In the genomic region with DNA sequence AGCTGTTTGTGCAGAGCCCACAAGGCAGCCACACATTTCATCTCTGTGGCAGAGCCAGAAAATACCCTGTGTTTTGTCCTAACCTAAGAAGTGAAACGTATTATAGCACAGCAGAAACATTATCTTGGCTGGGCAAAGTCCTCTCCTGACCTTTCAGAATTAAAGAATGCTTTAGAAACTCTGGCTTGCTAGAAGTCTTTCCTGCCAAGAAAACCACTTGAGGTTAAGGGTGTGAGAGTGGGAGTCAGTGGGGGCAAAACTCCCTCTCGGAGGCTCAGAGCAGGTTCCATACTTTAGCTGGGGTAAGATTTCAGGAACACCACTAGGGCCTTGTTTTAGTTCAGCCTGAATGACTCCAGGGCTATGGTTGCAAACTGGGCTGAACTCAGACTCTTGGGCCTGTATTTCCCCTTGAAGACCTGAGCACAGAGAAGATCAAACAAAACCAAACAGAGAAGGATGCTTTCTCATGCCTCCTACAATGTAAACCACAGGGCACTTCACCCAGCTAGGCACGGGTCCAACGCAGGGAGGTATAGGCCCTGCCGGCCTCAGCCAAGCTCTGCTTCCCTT, we compare ENCODE assay signal across 16 cellular contexts. TPM values are rescaled to one million over a fixed set of nuclear protein-coding genes. Genes with fewer than 3 reads are reported as not detected.
DNase-seq lines count a peak whose midpoint lies in the region; ATAC-seq and TF ChIP-seq lines count a peak whose summit lies in the region.
"Had no signal": no experiment of that assay in that cellular context is flagged by ENCODE, and none has a peak within 500 bp of the region (broad histone marks: within the 10 kb centered on the region; RNA-seq: fewer than 3 reads in every experiment).

No MANE protein-coding gene starts in this region.

- no peaks in the 10 kb centered on the region for H3K9me3 ChIP-seq in IMR-90 (ENCODE audit: control insufficient read depth, insufficient read depth, low read length)
- H3K9me3 ChIP-seq in gastrocnemius medialis, result no peaks in the 10 kb centered on the region
- H3K9me3 ChIP-seq in CD8-positive, alpha-beta T cell (ENCODE audit: low read length), result no peaks in the 10 kb centered on the region

- no peak overlapping the region for H3K27ac ChIP-seq in IMR-90 (ENCODE audit: insufficient read depth, low read length)
- peak overlapping the region in 3 of 4 donors; percentile 20 to 52 (median 46) for H3K27ac ChIP-seq in gastrocnemius medialis
- no peak overlapping the region for H3K27ac ChIP-seq in CD8-positive, alpha-beta T cell (ENCODE audit: low read depth, low read length)
- H3K27ac ChIP-seq: foreskin keratinocyte, HL-60 had no signal

- H3K9me1 ChIP-seq in IMR-90 (ENCODE audit: insufficient read depth, low read length), result no peaks in the 10 kb centered on the region

- H3K27me3 Mint-ChIP-seq in T-helper 2 cell treated with Interferon-gamma antibody and Interleukin-4, amounts not matched to agents 5 μg/mL and 100 μg/mL, for 36 hours (ENCODE audit: low read depth), result no peaks in the 10 kb centered on the region
- peaks cover 4% of the 10 kb centered on the region for H3K27me3 Mint-ChIP-seq in CD8-positive, alpha-beta T cell (ENCODE audit: low read depth)

- H2BK120ac ChIP-seq in IMR-90 (ENCODE audit: low read depth, low read length), result no peak overlapping the region

- TF ChIP-seq CTCF in IMR-90 (conservative IDR thresholded peaks at IDR 0.05; ENCODE audit: low read depth, low read length) (no peak), gastrocnemius medialis (IDR thresholded peaks at IDR 0.05 in 4 of 5, conservative IDR thresholded peaks at IDR 0.05 in 1 of 5) (no peak)
- TF ChIP-seq CTCF in CD8-positive, alpha-beta T cell (IDR thresholded peaks at IDR 0.05), result no peak

- CTCF ChIA-PET in IMR-90 (lab: Yijun Ruan, JAX), result no interaction called here
- CTCF ChIA-PET in CD8-positive, alpha-beta T cell (lab: Charles Lee), result no interaction called here

- no peak for DNase-seq in IMR-90
- peak; percentile 12 for DNase-seq in glomerular visceral epithelial cell (ENCODE audit: extremely low spot score)
- no peak for DNase-seq in gastrocnemius medialis
- DNase-seq in T-helper 2 cell treated with Interferon-gamma antibody and Interleukin-4, amounts not matched to agents 5 μg/mL and 100 μg/mL, for 36 hours (ENCODE audit: low spot score), result no peak
- no peak for DNase-seq in head of caudate nucleus
- no peak for DNase-seq in CD8-positive, alpha-beta T cell
- DNase-seq: activated T-cell treated with anti-CD3 and anti-CD28 coated beads, Interleukin-2, amount 50 U/mL, for 4 hours; amygdala; C1 segment of cervical spinal cord; foreskin keratinocyte; naive thymus-derived CD8-positive, alpha-beta T cell had no signal

- H3K23ac ChIP-seq in IMR-90 (ENCODE audit: low read depth, low read length), result no peak overlapping the region

- TF ChIP-seq RAD21 in IMR-90 (IDR thresholded peaks at IDR 0.05; ENCODE audit: low read length), result no peak

- no peak overlapping the region for H3K4ac ChIP-seq in IMR-90 (ENCODE audit: low read depth, low read length)

- H3K4me3 Mint-ChIP-seq in T-helper 2 cell treated with Interferon-gamma antibody and Interleukin-4, amounts not matched to agents 5 μg/mL and 100 μg/mL, for 36 hours, result no peak overlapping the region
- H3K4me3 Mint-ChIP-seq in CD8-positive, alpha-beta T cell, result no peak overlapping the region
- H3K4me3 Mint-ChIP-seq: activated T-cell treated with anti-CD3 and anti-CD28 coated beads, Interleukin-2, amount 50 U/mL, for 4 hours; naive thymus-derived CD8-positive, alpha-beta T cell had no signal

- no peak overlapping the region for H2BK20ac ChIP-seq in IMR-90 (ENCODE audit: low read depth, low read length)

- dilution Hi-C loops in IMR-90 (cut with HindIII; ENCODE audit: low sequenced_read_pairs, unreplicated experiment), result no loop called here

- H3K36me3 ChIP-seq in IMR-90 (ENCODE audit: control insufficient read depth, insufficient read depth, low read length), result no peaks in the 10 kb centered on the region
- no peaks in the 10 kb centered on the region for H3K36me3 ChIP-seq in gastrocnemius medialis
- H3K36me3 ChIP-seq in CD8-positive, alpha-beta T cell (ENCODE audit: insufficient read depth, low read length), result no peaks in the 10 kb centered on the region

- POLR2A ChIA-PET in IMR-90 (lab: Charles Lee; ENCODE audit: unreplicated experiment), result no interaction called here
- POLR2A ChIA-PET in CD8-positive, alpha-beta T cell (lab: Charles Lee), result no interaction called here

- H3K27me3 ChIP-seq in IMR-90 (ENCODE audit: control insufficient read depth, insufficient read depth, low read length) (no peaks in the 10 kb centered on the region), gastrocnemius medialis (no peaks in the 10 kb centered on the region)
- no peaks in the 10 kb centered on the region for H3K27me3 ChIP-seq in CD8-positive, alpha-beta T cell (ENCODE audit: insufficient read depth, low read length)
- H3K27me3 ChIP-seq: foreskin keratinocyte had no signal

- 60% methylated on average over 1 of the region's 5 CpGs; no CpG with 5 or more reads in 1 of the 2 experiments for WGBS in IMR-90 (ENCODE audit: extremely low coverage in 2 of 2, insufficient read length in 1 of 2), 2 experiments

- H3K14ac ChIP-seq in IMR-90 (replicated peaks; ENCODE audit: low read depth, low read length), result no peak overlapping the region

- H3K36me3 Mint-ChIP-seq in T-helper 2 cell treated with Interferon-gamma antibody and Interleukin-4, amounts not matched to agents 5 μg/mL and 100 μg/mL, for 36 hours (ENCODE audit: low read depth), result no peaks in the 10 kb centered on the region
- H3K36me3 Mint-ChIP-seq in CD8-positive, alpha-beta T cell, result no peaks in the 10 kb centered on the region
- H3K36me3 Mint-ChIP-seq: naive thymus-derived CD8-positive, alpha-beta T cell had no signal

- H4K20me1 ChIP-seq in IMR-90 (ENCODE audit: insufficient read depth, low read length), result no peaks in the 10 kb centered on the region

- no peak overlapping the region for H2BK15ac ChIP-seq in IMR-90 (ENCODE audit: low read depth, low read length)

- H3K18ac ChIP-seq in IMR-90 (ENCODE audit: low read depth, low read length), result no peak overlapping the region

- no TSS peak for BruUV-seq in IMR-90 (replicated peaks; lab: Mats Ljungman, UMichigan)

- intact Hi-C loops in IMR-90 (cut with micrococcal nuclease), result no loop called here
- intact Hi-C loops in gastrocnemius medialis (cut with DNase I; ENCODE audit: low total_unique reads), result no loop called here
- intact Hi-C loops in head of caudate nucleus (cut with DNase I), result no loop called here
- intact Hi-C loops in CD8-positive, alpha-beta T cell (cut with DNase I, micrococcal nuclease), result no loop called here

- H3K4me1 ChIP-seq in IMR-90 (ENCODE audit: control insufficient read depth, insufficient read depth, low read length) (no peaks in the 10 kb centered on the region), gastrocnemius medialis (peaks cover 28 to 40% of the 10 kb centered on the region in 2 donors)
- no peaks in the 10 kb centered on the region for H3K4me1 ChIP-seq in CD8-positive, alpha-beta T cell (ENCODE audit: insufficient read depth, low read length)

- no peak overlapping the region for H4K8ac ChIP-seq in IMR-90 (ENCODE audit: low read depth in 2 of 2, low read length in 2 of 2)

- no peak overlapping the region for H2AK5ac ChIP-seq in IMR-90 (ENCODE audit: low read depth, low read length)

- no peak for TF ChIP-seq POLR2A in IMR-90 (IDR thresholded peaks at IDR 0.05; ENCODE audit: low read depth, low read length)
- no peak for TF ChIP-seq POLR2A in gastrocnemius medialis (IDR thresholded peaks at IDR 0.05)

- ATAC-seq in GM18868 (IDR thresholded peaks at IDR 0.05; ENCODE audit: unreplicated experiment), result peak; percentile 46
- peak; percentile 32; the same call in 1 of the 2 replicates for ATAC-seq in IMR-90 (ENCODE audit: low read depth)
- ATAC-seq in gastrocnemius medialis, result no peak
- ATAC-seq in CD8-positive, alpha-beta T cell, result no peak
- no peak for ATAC-seq in GM18858 (IDR thresholded peaks at IDR 0.05; ENCODE audit: unreplicated experiment)
- ATAC-seq: activated T-cell treated with anti-CD3 and anti-CD28 coated beads, Interleukin-2, amount 50 U/mL, for 4 hours; foreskin keratinocyte; naive thymus-derived CD8-positive, alpha-beta T cell had no signal

- no peak overlapping the region for H4K5ac ChIP-seq in IMR-90 (ENCODE audit: low read depth, low read length)

- H3K4me1 Mint-ChIP-seq in T-helper 2 cell treated with Interferon-gamma antibody and Interleukin-4, amounts not matched to agents 5 μg/mL and 100 μg/mL, for 36 hours (ENCODE audit: low read depth), result no peaks in the 10 kb centered on the region
- no peaks in the 10 kb centered on the region for H3K4me1 Mint-ChIP-seq in CD8-positive, alpha-beta T cell (ENCODE audit: low read depth)
- H3K4me1 Mint-ChIP-seq: naive thymus-derived CD8-positive, alpha-beta T cell had no signal

- no peak overlapping the region for H3K4me3 ChIP-seq in IMR-90 (ENCODE audit: insufficient read depth, low read depth, low read length)
- no peak overlapping the region for H3K4me3 ChIP-seq in gastrocnemius medialis
- no peak overlapping the region for H3K4me3 ChIP-seq in CD8-positive, alpha-beta T cell (ENCODE audit: low read depth, low read length)
- H3K4me3 ChIP-seq: skin epidermis had no signal

- no peak overlapping the region for H2AK9ac ChIP-seq in IMR-90 (replicated peaks; ENCODE audit: low read depth, low read length, poor library complexity)

- no peak overlapping the region for H3K27ac Mint-ChIP-seq in T-helper 2 cell treated with Interferon-gamma antibody and Interleukin-4, amounts not matched to agents 5 μg/mL and 100 μg/mL, for 36 hours
- no peak overlapping the region for H3K27ac Mint-ChIP-seq in CD8-positive, alpha-beta T cell
- H3K27ac Mint-ChIP-seq: naive thymus-derived CD8-positive, alpha-beta T cell had no signal

- in situ Hi-C loops in IMR-90 (cut with MboI; ENCODE audit: low sequenced_read_pairs), result no loop called here
- in situ Hi-C loops in gastrocnemius medialis (cut with MboI; ENCODE audit: low sequenced_read_pairs in 4 of 4), result loop anchor here in 1 of 4 donors (10.0 kb wide), 1 partner anchor 54 kb away; no protein-coding TSS in a partner anchor

- H3K56ac ChIP-seq in IMR-90 (ENCODE audit: extremely low read depth, insufficient read depth, low read length), result no peak overlapping the region

- H3K4me2 ChIP-seq in IMR-90 (ENCODE audit: low read depth, low read length), result no peak overlapping the region

- H2BK5ac ChIP-seq in IMR-90 (ENCODE audit: low read depth, low read length, poor library complexity, severe bottlenecking), result no peak overlapping the region

- no peak overlapping the region for H3K9ac ChIP-seq in IMR-90 (ENCODE audit: low read depth, low read length)

- no peak overlapping the region for H4K91ac ChIP-seq in IMR-90 (ENCODE audit: insufficient read depth, low read depth, low read length)

- H3K9me3 Mint-ChIP-seq in T-helper 2 cell treated with Interferon-gamma antibody and Interleukin-4, amounts not matched to agents 5 μg/mL and 100 μg/mL, for 36 hours, result no peaks in the 10 kb centered on the region
- H3K9me3 Mint-ChIP-seq in CD8-positive, alpha-beta T cell, result no peaks in the 10 kb centered on the region
- H3K9me3 Mint-ChIP-seq: activated T-cell treated with anti-CD3 and anti-CD28 coated beads, Interleukin-2, amount 50 U/mL, for 4 hours; naive thymus-derived CD8-positive, alpha-beta T cell had no signal

- H2AFZ ChIP-seq in IMR-90 (replicated peaks; ENCODE audit: low read length, poor library complexity), result peak overlapping the region; percentile 44

- no peaks in the 10 kb centered on the region for H3K79me1 ChIP-seq in IMR-90 (ENCODE audit: low read depth in 1 of 2, low read length in 2 of 2)

RNA-seq across cellular contexts. Expression of a gene that starts 48.0 kb away (rescaled TPM):
- total RNA-seq in IMR-90 (2012; rRNA removed), result not detected in 2 replicates
- polyA plus RNA-seq in IMR-90 (2012; rRNA removed), result not detected in 2 replicates
- polyA plus RNA-seq in IMR-90 (2012; cell fraction: cytosol; rRNA removed), result not detected in 2 replicates
- polyA plus RNA-seq in IMR-90 (2012; cell fraction: nucleus; rRNA removed; ENCODE audit: low replicate concordance), result not detected in 2 replicates
- total RNA-seq in gastrocnemius medialis, result 1 to 10 TPM; 2.0 to 5.8 (median 3.0) TPM
- not detected for total RNA-seq in CD8-positive, alpha-beta T cell
- total RNA-seq: activated T-cell treated with anti-CD3 and anti-CD28 coated beads, Interleukin-2, amount 50 U/mL, for 4 hours; foreskin keratinocyte; G401; naive thymus-derived CD8-positive, alpha-beta T cell had no signal
- polyA plus RNA-seq: foreskin keratinocyte; naive thymus-derived CD8-positive, alpha-beta T cell had no signal

Comparison
In these comparisons a context has a peak if more than half of its experiments do, and no peak if none do; other contexts are left out.
1. ATAC-seq: peak in GM18868 (single experiment) and IMR-90 (single experiment); none in gastrocnemius medialis (0 of 2), CD8-positive, alpha-beta T cell (single experiment) and GM18858 (single experiment).
2. H3K27ac ChIP-seq: peak in gastrocnemius medialis (3 of 4); none in IMR-90 (single experiment) and CD8-positive, alpha-beta T cell (single experiment).